7 cellular contexts compared by ENCODE assay signal in genomic region chr11:69638941-69639681, GRCh38. TPM values are rescaled to one million over a fixed set of nuclear protein-coding genes. Genes with fewer than 3 reads are reported as not detected.
DNase-seq lines count a peak whose midpoint lies in the region; ATAC-seq and TF ChIP-seq lines count a peak whose summit lies in the region.

No MANE protein-coding gene starts in this region.

- no peaks in the 10 kb centered on the region for H3K9me3 Mint-ChIP-seq in stimulated activated effector memory CD8-positive, alpha-beta T cell treated with anti-CD3 and anti-CD28 coated beads, Interleukin-12 subunit alpha, Interleukin-12 subunit beta, amount 100 ng/mL, for 72 hours

- peaks cover 9% of the 10 kb centered on the region for H3K9me1 ChIP-seq in IMR-90 (ENCODE audit: insufficient read depth, low read length)

- in situ Hi-C loops in IMR-90 (cut with MboI; ENCODE audit: low sequenced_read_pairs), result loop anchor here (10.0 kb wide), 1 partner anchor 194 kb away; no protein-coding TSS in a partner anchor

- peak overlapping the region; percentile 77; the same call in 1 of the 2 replicates for H2AK5ac ChIP-seq in IMR-90 (ENCODE audit: low read depth, low read length)

- H3K9ac ChIP-seq in IMR-90 (ENCODE audit: low read depth, low read length), result peak overlapping the region; percentile 88

- intact Hi-C loops in IMR-90 (cut with micrococcal nuclease), result no loop called here
- intact Hi-C loops in dorsolateral prefrontal cortex (cut with DNase I), result no loop called here

- 0% methylated on average over 9 of the region's 64 CpGs; no CpG with 5 or more reads in 1 of the 2 experiments for WGBS in IMR-90 (ENCODE audit: extremely low coverage in 2 of 2, insufficient read length in 1 of 2), 2 experiments

- peak overlapping the region; percentile 96 for H3K27ac ChIP-seq in IMR-90 (ENCODE audit: insufficient read depth, low read length)
- peak overlapping the region; percentile 87 for H3K27ac ChIP-seq in RWPE1
- H3K27ac ChIP-seq in dorsolateral prefrontal cortex, result peak overlapping the region in 15 of 59 donors; percentile 8 to 64 (median 45)

- DNase-seq in EL (peak; percentile 98), IMR-90 (peak; percentile 97), RWPE1 (ENCODE audit: low spot score) (peak; percentile 93), dorsolateral prefrontal cortex (peak in 9 of 10 donors; percentile 33 to 80 (median 72)), left kidney (ENCODE audit: low read depth, low spot score) (peak; percentile 99)
- DNase-seq in stimulated activated effector memory CD8-positive, alpha-beta T cell treated with anti-CD3 and anti-CD28 coated beads, Interleukin-12 subunit alpha, Interleukin-12 subunit beta, amount 100 ng/mL, for 72 hours (ENCODE audit: low spot score in 2 of 2), result no peak

- dilution Hi-C loops in IMR-90 (cut with HindIII; ENCODE audit: low sequenced_read_pairs, unreplicated experiment), result no loop called here

- H3K4me3 ChIP-seq in IMR-90 (ENCODE audit: insufficient read depth, low read depth, low read length), result peak overlapping the region; percentile 98
- peak overlapping the region in 54 of 59 donors; percentile 11 to 79 (median 43) for H3K4me3 ChIP-seq in dorsolateral prefrontal cortex

- ATAC-seq in IMR-90 (ENCODE audit: low read depth) (peak; percentile 61), HG03469 (IDR thresholded peaks at IDR 0.05; ENCODE audit: unreplicated experiment) (no peak)
- ATAC-seq in stimulated activated effector memory CD8-positive, alpha-beta T cell treated with anti-CD3 and anti-CD28 coated beads, Interleukin-12 subunit alpha, Interleukin-12 subunit beta, amount 100 ng/mL, for 72 hours, result no peak

- H3K36me3 ChIP-seq in IMR-90 (ENCODE audit: control insufficient read depth, insufficient read depth, low read length), result peaks cover 9% of the 10 kb centered on the region

- H2BK5ac ChIP-seq in IMR-90 (ENCODE audit: low read depth, low read length, poor library complexity, severe bottlenecking), result peak overlapping the region; percentile 98

- peak overlapping the region; percentile 97 for H3K4ac ChIP-seq in IMR-90 (ENCODE audit: low read depth, low read length)

- peak overlapping the region; percentile 99; the same call in 1 of the 2 replicates for H3K23ac ChIP-seq in IMR-90 (ENCODE audit: low read depth, low read length)

- H3K56ac ChIP-seq in IMR-90 (ENCODE audit: extremely low read depth, insufficient read depth, low read length), result peak overlapping the region; percentile 53; the same call in 1 of the 2 replicates

- peak overlapping the region in 1 of 2 experiments; percentile 92; a peak in 2 of 4 replicates for H4K8ac ChIP-seq in IMR-90 (ENCODE audit: low read depth in 2 of 2, low read length in 2 of 2)

- no peaks in the 10 kb centered on the region for H3K27me3 ChIP-seq in IMR-90 (ENCODE audit: control insufficient read depth, insufficient read depth, low read length)
- H3K27me3 ChIP-seq in dorsolateral prefrontal cortex, result peaks cover 3 to 95% (median 66%) of the 10 kb centered on the region in 45 donors

- no peak overlapping the region for H4K5ac ChIP-seq in IMR-90 (ENCODE audit: low read depth, low read length)

- peak overlapping the region; percentile 88 for H3K4me2 ChIP-seq in IMR-90 (ENCODE audit: low read depth, low read length)

- H3K14ac ChIP-seq in IMR-90 (replicated peaks; ENCODE audit: low read depth, low read length), result peak overlapping the region; percentile 99; the same call in 1 of the 2 replicates

- H2BK20ac ChIP-seq in IMR-90 (ENCODE audit: low read depth, low read length), result no peak overlapping the region; the same call in 1 of the 2 replicates

- H3K79me1 ChIP-seq in IMR-90 (ENCODE audit: low read depth in 1 of 2, low read length in 2 of 2), result peaks cover 0 to 37% of the 10 kb centered on the region in 2 experiments; a peak in 2 of 4 replicates

- no peaks in the 10 kb centered on the region for H3K9me3 ChIP-seq in IMR-90 (ENCODE audit: control insufficient read depth, insufficient read depth, low read length)

- peak overlapping the region; percentile 87 for H2AFZ ChIP-seq in IMR-90 (replicated peaks; ENCODE audit: low read length, poor library complexity)

- H2BK15ac ChIP-seq in IMR-90 (ENCODE audit: low read depth, low read length), result no peak overlapping the region

- CTCF ChIA-PET in IMR-90 (lab: Yijun Ruan, JAX) (no interaction called here), RWPE1 (lab: Yijun Ruan, JAX) (interaction anchor here (0.6 to 1.5 kb wide), 4 partner anchors 508 to 539 kb away, joined by 3 to 5 read pairs (median 4); no protein-coding TSS in a partner anchor)

- no peak overlapping the region; the same call in 1 of the 2 replicates for H3K18ac ChIP-seq in IMR-90 (ENCODE audit: low read depth, low read length)

- BruUV-seq in IMR-90 (replicated peaks; lab: Mats Ljungman, UMichigan), result no TSS peak

- TF ChIP-seq POLR2A in IMR-90 (IDR thresholded peaks at IDR 0.05; ENCODE audit: low read depth, low read length), result peak; percentile 87

- H4K20me1 ChIP-seq in IMR-90 (ENCODE audit: insufficient read depth, low read length), result peaks cover 20% of the 10 kb centered on the region

- TF ChIP-seq CTCF in IMR-90 (conservative IDR thresholded peaks at IDR 0.05; ENCODE audit: low read depth, low read length), result no peak
- no peak for TF ChIP-seq CTCF in RWPE1 (conservative IDR thresholded peaks at IDR 0.05; ENCODE audit: low read depth)
- no peak for TF ChIP-seq CTCF in dorsolateral prefrontal cortex (IDR thresholded peaks at IDR 0.05 in 54 of 56, conservative IDR thresholded peaks at IDR 0.05 in 2 of 56; ENCODE audit: low read depth in 1 of 56, partially characterized antibody in 56 of 56)

- H2BK120ac ChIP-seq in IMR-90 (ENCODE audit: low read depth, low read length), result peak overlapping the region; percentile 91; the same call in 1 of the 2 replicates

- peak overlapping the region; percentile 96 for H2AK9ac ChIP-seq in IMR-90 (replicated peaks; ENCODE audit: low read depth, low read length, poor library complexity)

- peaks cover 11% of the 10 kb centered on the region for H3K4me1 ChIP-seq in IMR-90 (ENCODE audit: control insufficient read depth, insufficient read depth, low read length)

- no peaks in the 10 kb centered on the region for H3K36me3 Mint-ChIP-seq in stimulated activated effector memory CD8-positive, alpha-beta T cell treated with anti-CD3 and anti-CD28 coated beads, Interleukin-12 subunit alpha, Interleukin-12 subunit beta, amount 100 ng/mL, for 72 hours

- POLR2A ChIA-PET in IMR-90 (lab: Charles Lee; ENCODE audit: unreplicated experiment) (interaction anchor here (1.2 to 1.9 kb wide), 2 partner anchors 219 to 342 kb away, joined by 4 to 5 read pairs; no protein-coding TSS in a partner anchor), RWPE1 (lab: Yijun Ruan, JAX; ENCODE audit: low non-redundant PET) (interaction anchor here (0.6 to 1.2 kb wide), 5 partner anchors 35 to 530 kb away, joined by 3 to 9 read pairs (median 4); partner anchors contain the start of gene MYEOV)

- peak overlapping the region; percentile 11 for H3K4me3 Mint-ChIP-seq in stimulated activated effector memory CD8-positive, alpha-beta T cell treated with anti-CD3 and anti-CD28 coated beads, Interleukin-12 subunit alpha, Interleukin-12 subunit beta, amount 100 ng/mL, for 72 hours

- peaks cover 17% of the 10 kb centered on the region for H3K4me1 Mint-ChIP-seq in stimulated activated effector memory CD8-positive, alpha-beta T cell treated with anti-CD3 and anti-CD28 coated beads, Interleukin-12 subunit alpha, Interleukin-12 subunit beta, amount 100 ng/mL, for 72 hours

- H3K27ac Mint-ChIP-seq in stimulated activated effector memory CD8-positive, alpha-beta T cell treated with anti-CD3 and anti-CD28 coated beads, Interleukin-12 subunit alpha, Interleukin-12 subunit beta, amount 100 ng/mL, for 72 hours, result no peak overlapping the region

- H4K91ac ChIP-seq in IMR-90 (ENCODE audit: insufficient read depth, low read depth, low read length), result peak overlapping the region; percentile 85

- no peak; the same call in 1 of the 2 replicates for TF ChIP-seq RAD21 in IMR-90 (IDR thresholded peaks at IDR 0.05; ENCODE audit: low read length)

TF ChIP-seq in IMR-90, 13 proteins besides CTCF, POLR2A, EP300 and RAD21 (continues in another document):
- TF ChIP-seq RCOR1 (IDR thresholded peaks at IDR 0.05; ENCODE audit: insufficient replicate concordance, low read length) (peak; percentile 35), CEBPB (IDR thresholded peaks at IDR 0.05; ENCODE audit: low read depth, low read length) (no peak), CHD1 (IDR thresholded peaks at IDR 0.05; ENCODE audit: low read depth, low read length) (no peak), MAZ (IDR thresholded peaks at IDR 0.05; ENCODE audit: borderline replicate concordance, low read depth, low read length) (peak; percentile 79; the same call in 1 of the 2 replicates), MXI1 (IDR thresholded peaks at IDR 0.05; ENCODE audit: borderline replicate concordance, low read depth, low read length) (peak; percentile 27; the same call in 1 of the 2 replicates), USF2 (IDR thresholded peaks at IDR 0.05; ENCODE audit: low read depth, low read length) (no peak), SMC3 (IDR thresholded peaks at IDR 0.05; ENCODE audit: low read depth, low read length) (no peak), BHLHE40 (IDR thresholded peaks at IDR 0.05; ENCODE audit: low read depth, low read length) (peak; percentile 39; the same call in 1 of the 2 replicates), FOS (IDR thresholded peaks at IDR 0.05; ENCODE audit: low read depth, low read length) (no peak)

RNA-seq across cellular contexts. Expression of gene CCND1, which starts 1.8 kb away (rescaled TPM):
- total RNA-seq in IMR-90 (2012; rRNA removed) (717 and 748 TPM in 2 replicates), dorsolateral prefrontal cortex (10 to 100 TPM; 12.7 to 68.0 (median 31.1) TPM)
- 481 and 872 TPM in 2 replicates for polyA plus RNA-seq in IMR-90 (2012; rRNA removed)
- polyA plus RNA-seq in IMR-90 (2012; cell fraction: cytosol; rRNA removed), result 498 and 688 TPM in 2 replicates
- 405 and 823 TPM in 2 replicates for polyA plus RNA-seq in IMR-90 (2012; cell fraction: nucleus; rRNA removed; ENCODE audit: low replicate concordance)

RNA-seq across cellular contexts. Expression of gene LTO1, which starts 36.0 kb away (rescaled TPM):
- total RNA-seq in IMR-90 (2012; rRNA removed), result 8.2 and 16.7 TPM in 2 replicates
- 18.8 and 23.5 TPM in 2 replicates for polyA plus RNA-seq in IMR-90 (2012; rRNA removed)
- 14.0 and 16.6 TPM in 2 replicates for polyA plus RNA-seq in IMR-90 (2012; cell fraction: cytosol; rRNA removed)
- 58.0 and 79.5 TPM in 2 replicates for polyA plus RNA-seq in IMR-90 (2012; cell fraction: nucleus; rRNA removed; ENCODE audit: low replicate concordance)
- total RNA-seq in dorsolateral prefrontal cortex, result 10 to 100 TPM; 33.4 to 74.6 (median 51.9) TPM

Comparison
In these comparisons a context has a peak if more than half of its experiments do, and no peak if none do; other contexts are left out.
1. DNase-seq: peak in EL (single experiment), IMR-90 (single experiment), RWPE1 (single experiment), dorsolateral prefrontal cortex (9 of 10) and left kidney (single experiment); none in stimulated activated effector memory CD8-positive, alpha-beta T cell treated with anti-CD3 and anti-CD28 coated beads, Interleukin-12 subunit alpha, Interleukin-12 subunit beta, amount 100 ng/mL, for 72 hours (0 of 2).
2. RNA of gene CCND1, which starts 1.8 kb away (total RNA-seq): 717 to 748 TPM in IMR-90; 12.7 to 68.0 TPM in dorsolateral prefrontal cortex; every median in the first group is over 10 times any median in the second.